10 cellular contexts compared by ENCODE assay signal in the genomic region with DNA sequence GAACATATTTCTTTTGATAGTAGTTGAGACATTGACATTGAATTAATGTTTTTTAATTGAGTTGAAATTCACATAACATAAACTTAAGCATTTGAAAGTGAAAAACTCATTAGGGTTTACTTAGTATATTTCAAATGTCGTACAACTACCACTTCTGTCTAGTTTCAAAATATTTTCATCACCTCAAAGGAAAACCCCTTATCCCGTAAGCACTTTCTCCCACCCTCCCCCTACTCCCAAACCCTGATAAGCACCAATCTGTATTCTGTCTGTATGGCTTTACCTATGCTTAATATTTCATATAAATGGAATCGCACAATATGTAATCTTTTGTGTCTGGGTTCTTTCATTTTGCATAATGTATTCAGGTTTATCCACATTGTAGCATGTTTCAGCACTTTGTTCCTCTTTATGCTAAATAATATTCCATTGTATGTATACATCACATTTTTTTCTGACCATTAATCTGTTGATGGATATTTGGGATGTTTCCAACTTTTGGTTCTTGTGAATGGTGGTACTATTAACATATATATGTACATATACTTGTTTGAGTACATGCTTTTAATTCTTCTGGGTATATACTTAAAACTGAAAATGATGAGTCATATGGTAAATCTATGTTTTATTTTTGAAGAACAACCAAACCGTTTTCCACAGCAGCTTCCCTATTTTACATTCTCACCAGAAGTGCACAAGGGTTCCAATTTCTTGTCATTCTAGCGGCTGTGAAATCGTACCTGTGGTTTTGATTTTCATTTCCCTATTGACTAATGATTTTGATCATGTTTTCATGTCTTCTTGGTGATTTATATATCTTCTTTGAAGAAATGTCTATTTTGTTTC. TPM values are rescaled to one million over a fixed set of nuclear protein-coding genes. Genes with fewer than 3 reads are reported as not detected.
DNase-seq lines count a peak whose midpoint lies in the region; ATAC-seq and TF ChIP-seq lines count a peak whose summit lies in the region.
"Had no signal": no experiment of that assay in that cellular context is flagged by ENCODE, and none has a peak within 500 bp of the region (broad histone marks: within the 10 kb centered on the region; RNA-seq: fewer than 3 reads in every experiment).

No MANE protein-coding gene starts in this region.

- peaks cover 0 to 5% of the 10 kb centered on the region in 2 donors for H3K4me1 ChIP-seq in thoracic aorta (ENCODE audit: control insufficient read depth in 1 of 2, low read depth in 2 of 2)

- H3K9me3 Mint-ChIP-seq in natural killer cell treated with Interleukin-12 subunit alpha and Interleukin-12 subunit beta and Interleukin-15 and Interleukin-18, amount 100 ng/mL, for 72 hours = no peaks in the 10 kb centered on the region
- no peaks in the 10 kb centered on the region for H3K9me3 Mint-ChIP-seq in natural killer cell
- peaks cover 12% of the 10 kb centered on the region for H3K9me3 Mint-ChIP-seq in activated T-helper 2 cell treated with anti-CD3 and anti-CD28 coated beads, Interferon-gamma antibody, Interleukin-2, Interleukin-4, amounts not matched to agents 10 μg/mL and 5 μg/mL and 100 μg/mL, durations not matched to agents 14 hours and 24 hours and 36 hours

- peak overlapping the region; percentile 15 for H3K4me3 ChIP-seq in thoracic aorta
- H3K4me3 ChIP-seq: coronary artery had no signal

- no peaks in the 10 kb centered on the region for H3K36me3 Mint-ChIP-seq in natural killer cell treated with Interleukin-12 subunit alpha and Interleukin-12 subunit beta and Interleukin-15 and Interleukin-18, amount 100 ng/mL, for 72 hours
- H3K36me3 Mint-ChIP-seq in natural killer cell = no peaks in the 10 kb centered on the region
- peaks cover 3% of the 10 kb centered on the region for H3K36me3 Mint-ChIP-seq in activated T-helper 2 cell treated with anti-CD3 and anti-CD28 coated beads, Interferon-gamma antibody, Interleukin-2, Interleukin-4, amounts not matched to agents 10 μg/mL and 5 μg/mL and 100 μg/mL, durations not matched to agents 14 hours and 24 hours and 36 hours (ENCODE audit: low read depth)

- DNase-seq in natural killer cell treated with Interleukin-12 subunit alpha and Interleukin-12 subunit beta and Interleukin-15 and Interleukin-18, amount 100 ng/mL, for 72 hours (ENCODE audit: low spot score) = no peak
- DNase-seq in natural killer cell (no peak), KG1 (lab: John Stamatoyannopoulos, UW) (peak; percentile 17), thoracic aorta (ENCODE audit: low spot score) (no peak), GM19238 (ENCODE audit: insufficient read length, low spot score) (no peak)
- DNase-seq in activated CD4-positive, CD25-positive, alpha-beta regulatory T cell (lab: John Stamatoyannopoulos, UW) = no peak
- DNase-seq in activated T-helper 2 cell treated with anti-CD3 and anti-CD28 coated beads, Interferon-gamma antibody, Interleukin-2, Interleukin-4, amounts not matched to agents 10 μg/mL and 5 μg/mL and 100 μg/mL, durations not matched to agents 14 hours and 24 hours and 36 hours (ENCODE audit: low spot score) = no peak
- DNase-seq: head of caudate nucleus had no signal

- intact Hi-C loops in natural killer cell (cut with micrococcal nuclease) = no loop called here
- intact Hi-C loops in activated T-helper 2 cell treated with anti-CD3 and anti-CD28 coated beads, Interferon-gamma antibody, Interleukin-2, Interleukin-4, amounts not matched to agents 10 μg/mL and 5 μg/mL and 100 μg/mL, durations not matched to agents 14 hours and 24 hours and 36 hours (cut with micrococcal nuclease) = no loop called here

- no peaks in the 10 kb centered on the region for H3K36me3 ChIP-seq in thoracic aorta

- H3K27ac Mint-ChIP-seq in natural killer cell treated with Interleukin-12 subunit alpha and Interleukin-12 subunit beta and Interleukin-15 and Interleukin-18, amount 100 ng/mL, for 72 hours = peak overlapping the region in 1 of 2 donors; percentile 3
- no peak overlapping the region for H3K27ac Mint-ChIP-seq in natural killer cell
- no peak overlapping the region for H3K27ac Mint-ChIP-seq in activated T-helper 2 cell treated with anti-CD3 and anti-CD28 coated beads, Interferon-gamma antibody, Interleukin-2, Interleukin-4, amounts not matched to agents 10 μg/mL and 5 μg/mL and 100 μg/mL, durations not matched to agents 14 hours and 24 hours and 36 hours

- no peaks in the 10 kb centered on the region for H3K27me3 ChIP-seq in thoracic aorta (replicated peaks; ENCODE audit: insufficient read depth)

- peaks cover 18 to 48% of the 10 kb centered on the region in 2 donors for H3K4me1 Mint-ChIP-seq in natural killer cell treated with Interleukin-12 subunit alpha and Interleukin-12 subunit beta and Interleukin-15 and Interleukin-18, amount 100 ng/mL, for 72 hours (ENCODE audit: low read depth in 2 of 2)
- peaks cover 17 to 21% of the 10 kb centered on the region in 2 donors for H3K4me1 Mint-ChIP-seq in natural killer cell
- H3K4me1 Mint-ChIP-seq in activated T-helper 2 cell treated with anti-CD3 and anti-CD28 coated beads, Interferon-gamma antibody, Interleukin-2, Interleukin-4, amounts not matched to agents 10 μg/mL and 5 μg/mL and 100 μg/mL, durations not matched to agents 14 hours and 24 hours and 36 hours (ENCODE audit: low read depth) = peaks cover 32% of the 10 kb centered on the region

- no peak overlapping the region for H3K27ac ChIP-seq in thoracic aorta
- H3K27ac ChIP-seq: coronary artery had no signal

- TF ChIP-seq CTCF in natural killer cell (IDR thresholded peaks at IDR 0.05) (no peak), thoracic aorta (IDR thresholded peaks at IDR 0.05) (no peak)

- no peaks in the 10 kb centered on the region for H3K9me3 ChIP-seq in thoracic aorta

- peak in 1 of 2 donors; percentile 53 for ATAC-seq in natural killer cell treated with Interleukin-12 subunit alpha and Interleukin-12 subunit beta and Interleukin-15 and Interleukin-18, amount 100 ng/mL, for 72 hours
- ATAC-seq in natural killer cell (no peak), HG02870 (IDR thresholded peaks at IDR 0.05; ENCODE audit: unreplicated experiment) (peak; percentile 76), thoracic aorta (ENCODE audit: insufficient number of reproducible peaks, low FRiP score, low read depth) (no peak)

- peaks cover 0 to 17% of the 10 kb centered on the region in 2 donors for H3K27me3 Mint-ChIP-seq in natural killer cell treated with Interleukin-12 subunit alpha and Interleukin-12 subunit beta and Interleukin-15 and Interleukin-18, amount 100 ng/mL, for 72 hours
- H3K27me3 Mint-ChIP-seq in natural killer cell (ENCODE audit: low read depth in 2 of 2) = peaks cover 10 to 23% of the 10 kb centered on the region in 2 donors
- H3K27me3 Mint-ChIP-seq in activated T-helper 2 cell treated with anti-CD3 and anti-CD28 coated beads, Interferon-gamma antibody, Interleukin-2, Interleukin-4, amounts not matched to agents 10 μg/mL and 5 μg/mL and 100 μg/mL, durations not matched to agents 14 hours and 24 hours and 36 hours (ENCODE audit: low read depth) = peaks cover 22% of the 10 kb centered on the region

- H3K4me3 Mint-ChIP-seq in natural killer cell treated with Interleukin-12 subunit alpha and Interleukin-12 subunit beta and Interleukin-15 and Interleukin-18, amount 100 ng/mL, for 72 hours = peak overlapping the region; percentile 50
- no peak overlapping the region for H3K4me3 Mint-ChIP-seq in natural killer cell
- no peak overlapping the region for H3K4me3 Mint-ChIP-seq in activated T-helper 2 cell treated with anti-CD3 and anti-CD28 coated beads, Interferon-gamma antibody, Interleukin-2, Interleukin-4, amounts not matched to agents 10 μg/mL and 5 μg/mL and 100 μg/mL, durations not matched to agents 14 hours and 24 hours and 36 hours (ENCODE audit: low read depth)

RNA-seq across cellular contexts. Expression of gene STARD3NL, which starts 6.3 kb away (rescaled TPM):
- 10 to 100 TPM; 49.3 to 52.1 TPM for total RNA-seq in natural killer cell treated with Interleukin-12 subunit alpha and Interleukin-12 subunit beta and Interleukin-15 and Interleukin-18, amount 100 ng/mL, for 72 hours
- total RNA-seq in natural killer cell (10 to 100 TPM; 30.6 to 38.6 (median 38.3) TPM), thoracic aorta (10 to 100 TPM; 24.8 to 27.6 TPM)
- 39.2 and 42.4 TPM in 2 replicates for total RNA-seq in activated T-helper 2 cell treated with anti-CD3 and anti-CD28 coated beads, Interferon-gamma antibody, Interleukin-2, Interleukin-4, amounts not matched to agents 10 μg/mL and 5 μg/mL and 100 μg/mL, durations not matched to agents 14 hours and 24 hours and 36 hours
